In the genomic region with DNA sequence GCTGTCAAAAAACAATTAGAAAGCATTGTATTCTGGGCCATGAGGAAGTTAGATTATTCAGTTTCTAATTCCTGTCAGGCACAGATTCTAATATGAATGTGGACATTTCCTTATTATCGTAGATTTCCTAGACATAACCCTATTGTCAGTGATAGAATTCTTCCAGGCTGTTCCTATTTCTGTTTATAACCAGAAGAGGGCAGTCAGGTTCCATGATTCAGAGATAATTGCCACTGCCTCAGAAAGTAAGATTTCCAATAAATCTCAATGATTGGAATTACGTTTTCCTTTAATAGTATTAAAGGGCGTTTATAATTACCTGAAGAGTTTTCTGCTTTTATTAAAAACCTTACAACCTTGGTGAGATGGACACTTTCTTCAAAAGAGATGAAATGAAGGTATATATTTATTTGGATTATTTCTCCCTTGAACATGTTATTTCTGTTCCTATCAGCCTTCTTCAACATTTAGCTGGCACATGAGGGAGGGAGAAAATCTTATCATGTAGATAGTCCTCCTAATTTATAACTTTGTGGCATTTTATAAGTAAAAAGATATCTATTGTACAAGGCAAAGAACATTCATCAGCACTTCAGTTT, we compare ENCODE assay signal across 8 cellular contexts.
A peak's percentile ranks its signal among the peaks of the same experiment; 100 is the strongest.
DNase-seq lines count a peak whose midpoint lies in the region; ATAC-seq and TF ChIP-seq lines count a peak whose summit lies in the region.

No MANE protein-coding gene starts in this region.

- BruUV-seq in MCF 10A (replicated peaks; lab: Mats Ljungman, UMichigan), result no TSS peak

- H3K4me3 Mint-ChIP-seq in MCF 10A (ENCODE audit: unreplicated experiment), result no peak overlapping the region

- H3K9me3 Mint-ChIP-seq in MCF 10A (ENCODE audit: unreplicated experiment), result no peaks in the 10 kb centered on the region

- no peaks in the 10 kb centered on the region for H3K36me3 ChIP-seq in aorta (ENCODE audit: control insufficient read depth in 1 of 2, insufficient read depth in 2 of 2, low read length in 1 of 2)

- no peaks in the 10 kb centered on the region for H3K4me1 ChIP-seq in aorta (ENCODE audit: control insufficient read depth in 1 of 2, insufficient read depth in 2 of 2, low read length in 2 of 2)

- H3K27me3 Mint-ChIP-seq in MCF 10A (ENCODE audit: insufficient read depth, unreplicated experiment), result no peaks in the 10 kb centered on the region

- 1 to 2% methylated on average over 3 of the region's 3 CpGs for WGBS in aorta, 2 donors

- intact Hi-C loops in MCF 10A (cut with micrococcal nuclease), result loop anchor here (1.0 to 10.0 kb wide), 6 partner anchors 88 to 1657 kb away; no protein-coding TSS in a partner anchor
- intact Hi-C loops in aorta (cut with DNase I), result loop anchor here (5.0 to 10.0 kb wide), 8 partner anchors 172 to 1674 kb away; no protein-coding TSS in a partner anchor

- peaks cover 13% of the 10 kb centered on the region for H3K4me1 Mint-ChIP-seq in MCF 10A (ENCODE audit: insufficient read depth, unreplicated experiment)

- no peak overlapping the region for H3K27ac Mint-ChIP-seq in MCF 10A (ENCODE audit: low read depth, unreplicated experiment)

- H3K4me3 ChIP-seq in AG10803 (ENCODE audit: low read length), result no peak overlapping the region
- H3K4me3 ChIP-seq in aorta (ENCODE audit: low read length in 2 of 2), result no peak overlapping the region

- H3K27ac ChIP-seq in aorta (ENCODE audit: low read depth in 1 of 2, low read length in 2 of 2), result no peak overlapping the region

- ATAC-seq in left lobe of liver (peak; percentile 86), aorta (ENCODE audit: low FRiP score) (no peak), HG03095 (IDR thresholded peaks at IDR 0.05; ENCODE audit: unreplicated experiment) (no peak), GM18873 (IDR thresholded peaks at IDR 0.05; ENCODE audit: low FRiP score, unreplicated experiment) (no peak)

- H3K9me3 ChIP-seq in aorta (ENCODE audit: control insufficient read depth, low read length), result no peaks in the 10 kb centered on the region

- peaks cover 0 to 2% of the 10 kb centered on the region in 2 donors for H3K27me3 ChIP-seq in aorta (ENCODE audit: control insufficient read depth in 1 of 2, insufficient read depth in 2 of 2, low read length in 1 of 2)

- POLR2A ChIA-PET in MCF 10A (lab: Yijun Ruan, JAX), result interaction anchor here (0.6 to 1.1 kb wide), 5 partner anchors 88 to 1666 kb away, joined by 3 to 4 read pairs (median 3); no protein-coding TSS in a partner anchor

- TF ChIP-seq CTCF in AG10803 (conservative IDR thresholded peaks at IDR 0.05; ENCODE audit: low read length) (peak; percentile 80), MCF 10A (IDR thresholded peaks at IDR 0.05; ENCODE audit: unreplicated experiment) (peak; percentile 66)

- DNase-seq in AG10803 (ENCODE audit: low read depth) (peak; percentile 44), GM19240 (ENCODE audit: insufficient read length, low spot score) (peak; percentile 10), NCI-H2171 (lab: John Stamatoyannopoulos, UW) (peak; percentile 4), MCF 10A (ENCODE audit: unreplicated experiment) (peak; percentile 64), left lobe of liver (ENCODE audit: low spot score) (no peak), aorta (no peak)

- peaks cover 5% of the 10 kb centered on the region for H3K36me3 Mint-ChIP-seq in MCF 10A (ENCODE audit: insufficient read depth, unreplicated experiment)

- CTCF ChIA-PET in MCF 10A (lab: Yijun Ruan, JAX), result interaction anchor here (0.5 to 4.5 kb wide), 26 partner anchors 9 to 1658 kb away, joined by 3 to 21 read pairs (median 4); no protein-coding TSS in a partner anchor

Comparison
In these comparisons a context has a peak if more than half of its experiments do, and no peak if none do; other contexts are left out.
1. DNase-seq: peak in AG10803 (single experiment), GM19240 (single experiment), NCI-H2171 (single experiment) and MCF 10A (single experiment); none in left lobe of liver (single experiment) and aorta (0 of 2).